22 cellular contexts compared by ENCODE assay signal in genomic region chr6:139252018-139252390, GRCh38. TPM values are rescaled to one million over a fixed set of nuclear protein-coding genes. Genes with fewer than 3 reads are reported as not detected.
DNase-seq lines count a peak whose midpoint lies in the region; ATAC-seq and TF ChIP-seq lines count a peak whose summit lies in the region.
"Had no signal": no experiment of that assay in that cellular context is flagged by ENCODE, and none has a peak within 500 bp of the region (broad histone marks: within the 10 kb centered on the region; RNA-seq: fewer than 3 reads in every experiment).

No MANE protein-coding gene starts in this region.

- no peak for TF ChIP-seq CTCF in ascending aorta (IDR thresholded peaks at IDR 0.05)

- no peaks in the 10 kb centered on the region for H3K9me3 ChIP-seq in KOPT-K1 (ENCODE audit: insufficient read depth, low read length, poor library complexity, severe bottlenecking)
- no peaks in the 10 kb centered on the region for H3K9me3 ChIP-seq in skeletal muscle tissue (ENCODE audit: control insufficient read depth in 3 of 3, low read length in 3 of 3)
- no peaks in the 10 kb centered on the region for H3K9me3 ChIP-seq in ascending aorta
- H3K9me3 ChIP-seq: HAP-1, tibial nerve had no signal

- intact Hi-C loops in ascending aorta (cut with DNase I) = no loop called here

- H3K4me3 ChIP-seq in skeletal muscle tissue (ENCODE audit: low read length in 3 of 3) = peak overlapping the region in 1 of 3 donors; percentile 2
- no peak overlapping the region for H3K4me3 ChIP-seq in ascending aorta
- H3K4me3 ChIP-seq: BLaER1 treated with 17β-estradiol and CSF1 and Interleukin-3, amounts not matched to agents 10 nM and 100 nM; dorsolateral prefrontal cortex; HAP-1; tibial nerve had no signal

- peaks cover 3% of the 10 kb centered on the region for H3K9me3 Mint-ChIP-seq in activated naive CD4-positive, alpha-beta T cell treated with anti-CD3 and anti-CD28 coated beads, Interleukin-2, amount 10 ng/mL, durations not matched to agents 7 days and 5 days
- H3K9me3 Mint-ChIP-seq in central memory CD8-positive, alpha-beta T cell = no peaks in the 10 kb centered on the region
- H3K9me3 Mint-ChIP-seq: activated B cell treated with CpG ODN at 0.5 μM for 24 hours; activated naive CD4-positive, alpha-beta T cell treated with anti-CD3 and anti-CD28 coated beads, Interleukin-2, amount 50 U/mL, for 72 hours; stimulated activated naive CD8-positive, alpha-beta T cell treated with anti-CD3 and anti-CD28 coated beads, Interleukin-15, Interleukin-2, amounts not matched to agents 100 ng/mL and 50 ng/mL, for 24 hours had no signal

- peak overlapping the region in 2 of 3 donors; percentile 14 to 58 for H3K9ac ChIP-seq in skeletal muscle tissue (ENCODE audit: low read depth in 1 of 3, low read length in 3 of 3)
- H3K9ac ChIP-seq: BLaER1 treated with 17β-estradiol and CSF1 and Interleukin-3, amounts not matched to agents 10 nM and 100 nM; KMS-11 had no signal

- H3K4me3 Mint-ChIP-seq in activated naive CD4-positive, alpha-beta T cell treated with anti-CD3 and anti-CD28 coated beads, Interleukin-2, amount 10 ng/mL, durations not matched to agents 7 days and 5 days = no peak overlapping the region
- H3K4me3 Mint-ChIP-seq in central memory CD8-positive, alpha-beta T cell = no peak overlapping the region
- H3K4me3 Mint-ChIP-seq: activated B cell treated with CpG ODN at 0.5 μM for 24 hours; stimulated activated naive CD8-positive, alpha-beta T cell treated with anti-CD3 and anti-CD28 coated beads, Interleukin-15, Interleukin-2, amounts not matched to agents 100 ng/mL and 50 ng/mL, for 24 hours had no signal

- H3K4me1 ChIP-seq in skeletal muscle tissue (ENCODE audit: control insufficient read depth in 3 of 3, insufficient read depth in 3 of 3, low read length in 3 of 3) (peaks cover 21 to 36% (median 27%) of the 10 kb centered on the region in 3 donors), ascending aorta (peaks cover 13 to 19% of the 10 kb centered on the region in 2 donors)
- H3K4me1 ChIP-seq: HAP-1 had no signal

- DNase-seq in activated naive CD4-positive, alpha-beta T cell treated with anti-CD3 and anti-CD28 coated beads, Interleukin-2, amount 10 ng/mL, durations not matched to agents 7 days and 5 days = no peak
- DNase-seq in activated naive CD4-positive, alpha-beta T cell treated with Interleukin-2 at 50 U/mL for 16 hours = no peak
- DNase-seq in central memory CD8-positive, alpha-beta T cell (ENCODE audit: low spot score in 2 of 2) = no peak
- DNase-seq in COR-L47 (lab: John Stamatoyannopoulos, UW) (no peak), ascending aorta (ENCODE audit: low spot score in 2 of 2) (no peak)
- DNase-seq: activated B cell treated with CpG ODN at 0.5 μM for 24 hours; aorta; dorsolateral prefrontal cortex; left colon; NCI-H1694; NCI-H526 treated with DMSO at 0.1 percent for 48 hours; stimulated activated CD4-positive, alpha-beta T cell treated with anti-CD3 and anti-CD28 coated beads, Interleukin-4, amount 100 ng/mL, for 4 hours had no signal

- H3K4me1 Mint-ChIP-seq in activated naive CD4-positive, alpha-beta T cell treated with anti-CD3 and anti-CD28 coated beads, Interleukin-2, amount 10 ng/mL, durations not matched to agents 7 days and 5 days = peaks cover 55% of the 10 kb centered on the region
- H3K4me1 Mint-ChIP-seq in central memory CD8-positive, alpha-beta T cell = peaks cover 37% of the 10 kb centered on the region

- CTCF ChIA-PET in activated naive CD4-positive, alpha-beta T cell treated with anti-CD3 and anti-CD28 coated beads, Interleukin-2, amount 10 ng/mL, durations not matched to agents 7 days and 5 days (lab: Charles Lee) = interaction anchor here (0.8 to 1.2 kb wide), 3 partner anchors 10 to 127 kb away, joined by 3 to 6 read pairs (median 4); no protein-coding TSS in a partner anchor

- H3K27me3 Mint-ChIP-seq in activated naive CD4-positive, alpha-beta T cell treated with anti-CD3 and anti-CD28 coated beads, Interleukin-2, amount 10 ng/mL, durations not matched to agents 7 days and 5 days = no peaks in the 10 kb centered on the region
- no peaks in the 10 kb centered on the region for H3K27me3 Mint-ChIP-seq in central memory CD8-positive, alpha-beta T cell
- H3K27me3 Mint-ChIP-seq: activated B cell treated with CpG ODN at 0.5 μM for 24 hours; stimulated activated naive CD8-positive, alpha-beta T cell treated with anti-CD3 and anti-CD28 coated beads, Interleukin-15, Interleukin-2, amounts not matched to agents 100 ng/mL and 50 ng/mL, for 24 hours had no signal

- H3K27ac Mint-ChIP-seq in activated naive CD4-positive, alpha-beta T cell treated with anti-CD3 and anti-CD28 coated beads, Interleukin-2, amount 10 ng/mL, durations not matched to agents 7 days and 5 days = peak overlapping the region; percentile 96
- peak overlapping the region; percentile 87 for H3K27ac Mint-ChIP-seq in central memory CD8-positive, alpha-beta T cell (ENCODE audit: low read depth)
- H3K27ac Mint-ChIP-seq: activated B cell treated with CpG ODN at 0.5 μM for 24 hours had no signal

- ATAC-seq in central memory CD8-positive, alpha-beta T cell (replicated peaks; ENCODE audit: extremely low read depth, poor library complexity, severe bottlenecking) = no peak
- ATAC-seq in esophagus mucosa = no peak
- ATAC-seq: activated naive CD4-positive, alpha-beta T cell treated with anti-CD3 and anti-CD28 coated beads, Interleukin-2, amount 50 U/mL, for 72 hours; left colon; SK-N-SH treated with all-trans-retinoic acid at 6 μM for 48 hours had no signal

- peaks cover 7% of the 10 kb centered on the region for H3K36me3 Mint-ChIP-seq in activated naive CD4-positive, alpha-beta T cell treated with anti-CD3 and anti-CD28 coated beads, Interleukin-2, amount 10 ng/mL, durations not matched to agents 7 days and 5 days
- H3K36me3 Mint-ChIP-seq in central memory CD8-positive, alpha-beta T cell (ENCODE audit: insufficient read depth) = no peaks in the 10 kb centered on the region
- H3K36me3 Mint-ChIP-seq: activated naive CD4-positive, alpha-beta T cell treated with anti-CD3 and anti-CD28 coated beads, Interleukin-2, amount 50 U/mL, for 72 hours had no signal

- H3K36me3 ChIP-seq in KOPT-K1 (ENCODE audit: insufficient read depth, low read length) (no peaks in the 10 kb centered on the region), skeletal muscle tissue (ENCODE audit: control insufficient read depth in 3 of 3, insufficient read depth in 3 of 3, low read length in 3 of 3) (peaks cover 14 to 51% (median 25%) of the 10 kb centered on the region in 3 donors), ascending aorta (no peaks in the 10 kb centered on the region)
- H3K36me3 ChIP-seq: HAP-1, tibial nerve had no signal

- H3K27ac ChIP-seq in KOPT-K1 (ENCODE audit: low read depth, low read length, poor library complexity, severe bottlenecking) (peak overlapping the region; percentile 12), skeletal muscle tissue (ENCODE audit: low read depth, low read length) (peak overlapping the region; percentile 88), ascending aorta (peak overlapping the region in 1 of 2 donors; percentile 75)
- H3K27ac ChIP-seq: dorsolateral prefrontal cortex, KMS-11 had no signal

- H3K27me3 ChIP-seq in skeletal muscle tissue (ENCODE audit: control insufficient read depth in 3 of 3, insufficient read depth in 3 of 3, low read length in 3 of 3) (no peaks in the 10 kb centered on the region), ascending aorta (no peaks in the 10 kb centered on the region)
- H3K27me3 ChIP-seq: BLaER1 treated with 17β-estradiol and CSF1 and Interleukin-3, amounts not matched to agents 10 nM and 100 nM; dorsolateral prefrontal cortex; tibial nerve had no signal

RNA-seq across cellular contexts. Expression of gene TXLNB, which starts 39.8 kb away (rescaled TPM):
- total RNA-seq in skeletal muscle tissue (60.0 TPM), esophagus mucosa (0.24 TPM), ascending aorta (not detected)

Comparison
In these comparisons a context has a peak if more than half of its experiments do, and no peak if none do; other contexts are left out.
1. RNA of gene TXLNB, which starts 39.8 kb away (total RNA-seq): 60.0 TPM in skeletal muscle tissue (single experiment); 0.24 TPM in esophagus mucosa (single experiment) and not detected in ascending aorta (single experiment); every median in the first group is over 10 times any median in the second.